8 cellular contexts compared by ENCODE assay signal in genomic region chr1:201461783-201462441, GRCh38. TPM values are rescaled to one million over a fixed set of nuclear protein-coding genes. Genes with fewer than 3 reads are reported as not detected.
DNase-seq lines count a peak whose midpoint lies in the region; ATAC-seq, FAIRE-seq and TF ChIP-seq lines count a peak whose summit lies in the region.

No MANE protein-coding gene starts in this region.

- H3K9me3 Mint-ChIP-seq in HFFc6 = no peaks in the 10 kb centered on the region
- no peaks in the 10 kb centered on the region for H3K9me3 Mint-ChIP-seq in activated naive CD4-positive, alpha-beta T cell treated with anti-CD3 and anti-CD28 coated beads, Interleukin-2, amount 10 ng/mL, durations not matched to agents 7 days and 5 days

- H3K27ac ChIP-seq in keratinocyte (ENCODE audit: control insufficient read depth, insufficient read depth, low read length) = peak overlapping the region; percentile 99
- peak overlapping the region; percentile 92 for H3K27ac ChIP-seq in substantia nigra (ENCODE audit: low read depth, low read length, poor library complexity, severe bottlenecking)

- H4K20me1 ChIP-seq in keratinocyte (ENCODE audit: control insufficient read depth, extremely low read depth, insufficient read depth, low read length) = peaks cover 4% of the 10 kb centered on the region

- DNase-seq in HFFc6 (peak; percentile 93), astrocyte of the spinal cord (ENCODE audit: low read depth, low spot score) (peak; percentile 98), keratinocyte (ENCODE audit: low read depth, low spot score) (peak; percentile 98), substantia nigra (lab: John Stamatoyannopoulos, UW) (peak in 30 of 49 donors; percentile 20 to 83 (median 54))
- no peak for DNase-seq in activated naive CD4-positive, alpha-beta T cell treated with anti-CD3 and anti-CD28 coated beads, Interleukin-2, amount 10 ng/mL, durations not matched to agents 7 days and 5 days
- DNase-seq in activated CD8-positive, alpha-beta memory T cell treated with anti-CD3 and anti-CD28 coated beads for 24 hours = no peak

- peak overlapping the region; percentile 98 for H3K27ac Mint-ChIP-seq in HFFc6
- H3K27ac Mint-ChIP-seq in activated naive CD4-positive, alpha-beta T cell treated with anti-CD3 and anti-CD28 coated beads, Interleukin-2, amount 10 ng/mL, durations not matched to agents 7 days and 5 days = no peak overlapping the region

- H3K4me3 ChIP-seq in astrocyte of the spinal cord (ENCODE audit: low read depth, low read length) = no peak overlapping the region
- peak overlapping the region in 2 of 3 experiments; percentile 22 to 33 for H3K4me3 ChIP-seq in keratinocyte (ENCODE audit: control insufficient read depth in 2 of 3, extremely low read depth in 1 of 3, insufficient read depth in 2 of 3, low read depth in 1 of 3, low read length in 3 of 3)

- peak overlapping the region; percentile 92 for H3K4me2 ChIP-seq in keratinocyte (ENCODE audit: control insufficient read depth, extremely low read depth, insufficient read depth, low read depth, low read length)

- H3K4me1 ChIP-seq in keratinocyte (ENCODE audit: control insufficient read depth, extremely low read depth, insufficient read depth, low read length) = peaks cover 58% of the 10 kb centered on the region

- in situ Hi-C loops in astrocyte of the spinal cord (cut with HindIII; ENCODE audit: low sequenced_read_pairs) = no loop called here

- peak overlapping the region; percentile 54 for H2AFZ ChIP-seq in keratinocyte (ENCODE audit: control insufficient read depth, low read length)

- peaks cover 84% of the 10 kb centered on the region for H3K4me1 Mint-ChIP-seq in HFFc6 (ENCODE audit: low read depth)
- H3K4me1 Mint-ChIP-seq in activated naive CD4-positive, alpha-beta T cell treated with anti-CD3 and anti-CD28 coated beads, Interleukin-2, amount 10 ng/mL, durations not matched to agents 7 days and 5 days = no peaks in the 10 kb centered on the region

- peaks cover 22% of the 10 kb centered on the region for H3K79me2 ChIP-seq in keratinocyte (ENCODE audit: control insufficient read depth, insufficient read depth, low read length)

- peaks cover 32% of the 10 kb centered on the region for H3K36me3 Mint-ChIP-seq in HFFc6 (ENCODE audit: low read depth)
- peaks cover 7% of the 10 kb centered on the region for H3K36me3 Mint-ChIP-seq in activated naive CD4-positive, alpha-beta T cell treated with anti-CD3 and anti-CD28 coated beads, Interleukin-2, amount 10 ng/mL, durations not matched to agents 7 days and 5 days

- H3K9me1 ChIP-seq in keratinocyte (ENCODE audit: control insufficient read depth, extremely low read depth, insufficient read depth, low read length) = no peaks in the 10 kb centered on the region

- no peaks in the 10 kb centered on the region for H3K9me3 ChIP-seq in keratinocyte (ENCODE audit: control insufficient read depth, low read depth, low read length)

- ATAC-seq in HG03565 (IDR thresholded peaks at IDR 0.05; ENCODE audit: unreplicated experiment) = no peak
- ATAC-seq in HG03378 (IDR thresholded peaks at IDR 0.05; ENCODE audit: unreplicated experiment) = no peak

- peak overlapping the region; percentile 81 for H3K4me3 Mint-ChIP-seq in HFFc6
- H3K4me3 Mint-ChIP-seq in activated naive CD4-positive, alpha-beta T cell treated with anti-CD3 and anti-CD28 coated beads, Interleukin-2, amount 10 ng/mL, durations not matched to agents 7 days and 5 days = no peak overlapping the region

- peaks cover 3% of the 10 kb centered on the region for H3K27me3 Mint-ChIP-seq in HFFc6 (ENCODE audit: insufficient read depth)
- peaks cover 33% of the 10 kb centered on the region for H3K27me3 Mint-ChIP-seq in activated naive CD4-positive, alpha-beta T cell treated with anti-CD3 and anti-CD28 coated beads, Interleukin-2, amount 10 ng/mL, durations not matched to agents 7 days and 5 days

- CTCF ChIA-PET in activated naive CD4-positive, alpha-beta T cell treated with anti-CD3 and anti-CD28 coated beads, Interleukin-2, amount 10 ng/mL, durations not matched to agents 7 days and 5 days (lab: Charles Lee) = interaction anchor here (0.8 to 3.5 kb wide), 2 partner anchors 14 to 51 kb away, joined by 4 to 10 read pairs; no protein-coding TSS in a partner anchor

- peak; percentile 95 for FAIRE-seq in keratinocyte (lab: Jason Lieb, UNC)

- no peaks in the 10 kb centered on the region for H3K27me3 ChIP-seq in keratinocyte (ENCODE audit: control insufficient read depth, extremely low read depth, insufficient read depth, low read length)

- dilution Hi-C loops in keratinocyte (cut with MboI; ENCODE audit: extremely low pct_ligation_motif_present, low sequenced_read_pairs) = no loop called here

- TF ChIP-seq CTCF in HFFc6 (IDR thresholded peaks at IDR 0.05) (no peak), astrocyte of the spinal cord (IDR thresholded peaks at IDR 0.05; ENCODE audit: low read depth, low read length) (no peak), keratinocyte (optimal IDR thresholded peaks at IDR 0.05 in 1 of 3, IDR thresholded peaks at IDR 0.05 in 1 of 3, conservative IDR thresholded peaks at IDR 0.05 in 1 of 3; ENCODE audit: extremely low read depth in 1 of 3, insufficient read depth in 2 of 3, low read length in 3 of 3) (no peak)

- peak overlapping the region; percentile 90 for H3K9ac ChIP-seq in keratinocyte (ENCODE audit: control insufficient read depth, extremely low read depth, insufficient read depth, low read length)

- peaks cover 14 to 16% of the 10 kb centered on the region in 2 experiments for H3K36me3 ChIP-seq in keratinocyte (ENCODE audit: control insufficient read depth in 2 of 2, extremely low read depth in 1 of 2, insufficient read depth in 2 of 2, low read length in 2 of 2)

RNA-seq across cellular contexts. Expression of gene PHLDA3, which starts 7.1 kb away (rescaled TPM):
- total RNA-seq in HFFc6 (2021; fragmentation: NEBNext Ultra II Directional; extraction: Animal tissue kit (Norgen Biotek cat#: 25700)) = 100 to 1,000 TPM; 101 to 113 (median 108) TPM
- 47.0 to 104 TPM (median 48.2 TPM) in 3 replicates for polyA plus RNA-seq in keratinocyte
- polyA plus RNA-seq in keratinocyte (2011; ENCODE audit: low read depth) = 40.1 TPM
- polyA plus RNA-seq in keratinocyte (2011; cell fraction: cytosol; rRNA removed) = 27.2 and 66.8 TPM in 2 replicates
- 42.1 and 67.8 TPM in 2 replicates for polyA plus RNA-seq in keratinocyte (2011; cell fraction: nucleus; rRNA removed)
- 76.2 TPM in 2 replicates for polyA plus RNA-seq in keratinocyte (2012; ENCODE audit: low replicate concordance)
- 21.0 to 38.8 TPM (median 36.7 TPM) in 3 replicates for polyA minus RNA-seq in keratinocyte
- polyA minus RNA-seq in keratinocyte (2011; cell fraction: cytosol; rRNA and poly(A)+ RNA removed) = 107 TPM
- 38.2 and 54.1 TPM in 2 replicates for polyA minus RNA-seq in keratinocyte (2011; cell fraction: nucleus; rRNA and poly(A)+ RNA removed)

RNA-seq across cellular contexts. Expression of gene TNNI1, which starts 40.4 kb away (rescaled TPM):
- not detected for total RNA-seq in HFFc6 (2021; fragmentation: NEBNext Ultra II Directional; extraction: Animal tissue kit (Norgen Biotek cat#: 25700))
- not detected in 3 replicates for polyA plus RNA-seq in keratinocyte
- polyA plus RNA-seq in keratinocyte (2011; ENCODE audit: low read depth) = not detected
- not detected in 2 replicates for polyA plus RNA-seq in keratinocyte (2011; cell fraction: cytosol; rRNA removed)
- polyA plus RNA-seq in keratinocyte (2011; cell fraction: nucleus; rRNA removed) = not detected in 2 replicates
- 0.86 and 1.4 TPM in 2 replicates for polyA plus RNA-seq in keratinocyte (2012; ENCODE audit: low replicate concordance)
- polyA minus RNA-seq in keratinocyte = 0.06 TPM in 1 of 3 replicates, not detected in the others
- polyA minus RNA-seq in keratinocyte (2011; cell fraction: cytosol; rRNA and poly(A)+ RNA removed) = not detected
- 0.11 TPM in 1 of 2 replicates, not detected in the other for polyA minus RNA-seq in keratinocyte (2011; cell fraction: nucleus; rRNA and poly(A)+ RNA removed)

RNA-seq across cellular contexts. Expression of gene CSRP1, which starts 45.0 kb away (rescaled TPM):
- 100 to 1,000 TPM; 540 to 614 (median 577) TPM for total RNA-seq in HFFc6 (2021; fragmentation: NEBNext Ultra II Directional; extraction: Animal tissue kit (Norgen Biotek cat#: 25700))
- polyA plus RNA-seq in keratinocyte = 165 to 200 TPM (median 168 TPM) in 3 replicates
- polyA plus RNA-seq in keratinocyte (2011; ENCODE audit: low read depth) = 22.6 TPM
- polyA plus RNA-seq in keratinocyte (2011; cell fraction: cytosol; rRNA removed) = 170 and 264 TPM in 2 replicates
- 136 and 173 TPM in 2 replicates for polyA plus RNA-seq in keratinocyte (2011; cell fraction: nucleus; rRNA removed)
- 108 and 202 TPM in 2 replicates for polyA plus RNA-seq in keratinocyte (2012; ENCODE audit: low replicate concordance)
- polyA minus RNA-seq in keratinocyte = 136 to 283 TPM (median 152 TPM) in 3 replicates
- polyA minus RNA-seq in keratinocyte (2011; cell fraction: cytosol; rRNA and poly(A)+ RNA removed) = 118 TPM
- 45.3 and 66.0 TPM in 2 replicates for polyA minus RNA-seq in keratinocyte (2011; cell fraction: nucleus; rRNA and poly(A)+ RNA removed)

Comparison
In these comparisons a context has a peak if more than half of its experiments do, and no peak if none do; other contexts are left out.
1. DNase-seq: peak in HFFc6 (single experiment), astrocyte of the spinal cord (single experiment), keratinocyte (single experiment) and substantia nigra (30 of 49); none in activated naive CD4-positive, alpha-beta T cell treated with anti-CD3 and anti-CD28 coated beads, Interleukin-2, amount 10 ng/mL, durations not matched to agents 7 days and 5 days (single experiment) and activated CD8-positive, alpha-beta memory T cell treated with anti-CD3 and anti-CD28 coated beads for 24 hours (single experiment).